11 cellular contexts compared by ENCODE assay signal in genomic region chr15:84638103-84638502, GRCh38. TPM values are rescaled to one million over a fixed set of nuclear protein-coding genes. Genes with fewer than 3 reads are reported as not detected.
DNase-seq lines count a peak whose midpoint lies in the region; ATAC-seq, FAIRE-seq and TF ChIP-seq lines count a peak whose summit lies in the region.
"Had no signal": no experiment of that assay in that cellular context is flagged by ENCODE, and none has a peak within 500 bp of the region (broad histone marks: within the 10 kb centered on the region; RNA-seq: fewer than 3 reads in every experiment).

No MANE protein-coding gene starts in this region.

- 62 to 78% (median 63%) methylated on average over 3 of the region's 3 CpGs for WGBS in small intestine, 3 donors

- peak overlapping the region in 1 of 2 donors; percentile 15 for H3K4me3 Mint-ChIP-seq in activated T-cell treated with anti-CD3 and anti-CD28 coated beads, Interleukin-2, amount 50 U/mL, for 72 hours
- H3K4me3 Mint-ChIP-seq in progenitor cell of endocrine pancreas (ENCODE audit: low read depth): no peak overlapping the region

- H3K36me3 ChIP-seq in Panc1 (ENCODE audit: control insufficient read depth, insufficient read depth, low read length) (no peaks in the 10 kb centered on the region; the same call in none of the 2 replicates), small intestine (ENCODE audit: control insufficient read depth in 2 of 2, insufficient read depth in 2 of 2, low read length in 2 of 2) (peaks cover 9 to 19% of the 10 kb centered on the region in 2 donors)
- H3K36me3 ChIP-seq: ovary had no signal

- no peaks in the 10 kb centered on the region for H3K9me3 Mint-ChIP-seq in activated T-cell treated with anti-CD3 and anti-CD28 coated beads, Interleukin-2, amount 50 U/mL, for 72 hours
- no peaks in the 10 kb centered on the region for H3K9me3 Mint-ChIP-seq in progenitor cell of endocrine pancreas (ENCODE audit: low read depth)
- H3K9me3 Mint-ChIP-seq: CD4-positive, CD25-positive, alpha-beta regulatory T cell had no signal

- H3K27ac ChIP-seq in Panc1 (ENCODE audit: low read length): no peak overlapping the region
- no peak overlapping the region for H3K27ac ChIP-seq in small intestine (ENCODE audit: low read depth in 1 of 2, low read length in 1 of 2)
- H3K27ac ChIP-seq: ovary had no signal

- no peak for ATAC-seq in activated T-cell treated with anti-CD3 and anti-CD28 coated beads, Interleukin-2, amount 50 U/mL, for 72 hours (replicated peaks in 1 of 2)
- ATAC-seq in Panc1 (peak; percentile 39; the same call in 1 of the 2 replicates), HG03378 (IDR thresholded peaks at IDR 0.05; ENCODE audit: unreplicated experiment) (no peak), GM19397 (IDR thresholded peaks at IDR 0.05; ENCODE audit: unreplicated experiment) (no peak)

- H3K9me3 ChIP-seq in Panc1 (ENCODE audit: control insufficient read depth, insufficient read depth, low read depth, low read length) (no peaks in the 10 kb centered on the region), small intestine (ENCODE audit: control insufficient read depth, low read depth) (no peaks in the 10 kb centered on the region)
- H3K9me3 ChIP-seq: ovary had no signal

- no peaks in the 10 kb centered on the region for H3K27me3 ChIP-seq in Panc1 (ENCODE audit: control insufficient read depth, insufficient read depth, low read length)
- H3K27me3 ChIP-seq in small intestine (ENCODE audit: control insufficient read depth in 2 of 2, insufficient read depth in 2 of 2, low read length in 2 of 2): no peaks in the 10 kb centered on the region
- H3K27me3 ChIP-seq: ovary had no signal

- intact Hi-C loops in Panc1 (cut with micrococcal nuclease; ENCODE audit: unreplicated experiment): loop anchor here (2.0 kb wide), 1 partner anchor 39 kb away; no protein-coding TSS in a partner anchor

- DNase-seq in activated T-cell treated with anti-CD3 and anti-CD28 coated beads, Interleukin-2, amount 50 U/mL, for 72 hours: no peak
- DNase-seq in activated T-cell treated with anti-CD3 and anti-CD28 coated beads for 4 hours: no peak
- no peak for DNase-seq in Panc1 (ENCODE audit: low read depth, low spot score)
- peak; percentile 40 for DNase-seq in dermis blood vessel endothelial cell
- DNase-seq in small intestine: peak; percentile 33
- no peak for DNase-seq in progenitor cell of endocrine pancreas (ENCODE audit: low spot score, unreplicated experiment)
- DNase-seq: activated CD4-positive, CD25-positive, alpha-beta regulatory T cell treated with anti-CD3 and anti-CD28 coated beads, Interleukin-2, amount 50 U/mL, for 72 hours; ovary had no signal

- POLR2A ChIA-PET in Panc1 (lab: Charles Lee): interaction anchor here (0.5 kb wide), 1 partner anchor 240 kb away, joined by 3 read pairs; no protein-coding TSS in a partner anchor

- FAIRE-seq in small intestine (lab: Jason Lieb, UNC): no peak

- H3K27ac Mint-ChIP-seq in activated T-cell treated with anti-CD3 and anti-CD28 coated beads, Interleukin-2, amount 50 U/mL, for 72 hours: peak overlapping the region; percentile 29
- no peak overlapping the region for H3K27ac Mint-ChIP-seq in progenitor cell of endocrine pancreas

- CTCF ChIA-PET in Panc1 (lab: Charles Lee): interaction anchor here (1.2 to 1.6 kb wide), 2 partner anchors 38 to 39 kb away, joined by 3 to 8 read pairs; no protein-coding TSS in a partner anchor

- peaks cover 48% of the 10 kb centered on the region for H3K4me1 Mint-ChIP-seq in activated T-cell treated with anti-CD3 and anti-CD28 coated beads, Interleukin-2, amount 50 U/mL, for 72 hours (ENCODE audit: low read depth)
- peaks cover 9% of the 10 kb centered on the region for H3K4me1 Mint-ChIP-seq in progenitor cell of endocrine pancreas (ENCODE audit: low read depth)

- H3K4me3 ChIP-seq in Panc1 (ENCODE audit: low read depth in 2 of 2, low read length in 2 of 2): no peak overlapping the region
- no peak overlapping the region for H3K4me3 ChIP-seq in small intestine (ENCODE audit: low read depth in 1 of 2, low read length in 2 of 2)
- H3K4me3 ChIP-seq: ovary had no signal

- in situ Hi-C loops in Panc1 (cut with HindIII; ENCODE audit: low pct_unique_long_range_greater_than_20kb, low sequenced_read_pairs): no loop called here

- BruUV-seq in Panc1 (replicated peaks; lab: Mats Ljungman, UMichigan): no TSS peak

- peaks cover 8 to 17% of the 10 kb centered on the region in 2 donors for H3K36me3 Mint-ChIP-seq in activated T-cell treated with anti-CD3 and anti-CD28 coated beads, Interleukin-2, amount 50 U/mL, for 72 hours (ENCODE audit: insufficient read depth in 2 of 2)
- peaks cover 16% of the 10 kb centered on the region for H3K36me3 Mint-ChIP-seq in progenitor cell of endocrine pancreas (ENCODE audit: insufficient read depth)

- no peaks in the 10 kb centered on the region for H3K27me3 Mint-ChIP-seq in activated T-cell treated with anti-CD3 and anti-CD28 coated beads, Interleukin-2, amount 50 U/mL, for 72 hours (ENCODE audit: low read depth)
- H3K27me3 Mint-ChIP-seq in progenitor cell of endocrine pancreas: peaks cover 8% of the 10 kb centered on the region
- H3K27me3 Mint-ChIP-seq: CD4-positive, CD25-positive, alpha-beta regulatory T cell had no signal

- no peak; the same call in 1 of the 2 replicates for TF ChIP-seq CTCF in Panc1 (IDR thresholded peaks at IDR 0.05)
- TF ChIP-seq CTCF in progenitor cell of endocrine pancreas (IDR thresholded peaks at IDR 0.05; ENCODE audit: unreplicated experiment): no peak

- H3K4me1 ChIP-seq in Panc1 (ENCODE audit: control insufficient read depth, insufficient read depth, low read length): peaks cover 6% of the 10 kb centered on the region
- no peaks in the 10 kb centered on the region for H3K4me1 ChIP-seq in small intestine (ENCODE audit: control insufficient read depth in 2 of 2, insufficient read depth in 1 of 2, low read depth in 1 of 2, low read length in 1 of 2)

RNA-seq across cellular contexts. Expression of gene WDR73, which starts 16.0 kb away (rescaled TPM):
- 10 to 100 TPM; 16.1 to 16.7 TPM for total RNA-seq in activated T-cell treated with anti-CD3 and anti-CD28 coated beads, Interleukin-2, amount 50 U/mL, for 72 hours
- total RNA-seq in Panc1 (2021; ENCODE audit: unreplicated experiment) (39.0 TPM), dermis blood vessel endothelial cell (22.1 and 26.4 TPM in 2 replicates), progenitor cell of endocrine pancreas (65.7 and 69.8 TPM in 2 replicates)
- polyA plus RNA-seq in Panc1 (2012; ENCODE audit: insufficient read length): 33.0 TPM
- polyA plus RNA-seq in small intestine: 10 to 100 TPM in 1 of 3 donors, 1 to 10 TPM in 2; 6.3 to 13.8 (median 7.6) TPM

RNA-seq across cellular contexts. Expression of gene NMB, which starts 19.9 kb away (rescaled TPM):
- 1 to 10 TPM; 3.6 to 4.0 TPM for total RNA-seq in activated T-cell treated with anti-CD3 and anti-CD28 coated beads, Interleukin-2, amount 50 U/mL, for 72 hours
- total RNA-seq in Panc1 (2021; ENCODE audit: unreplicated experiment): 9.5 TPM
- polyA plus RNA-seq in Panc1 (2012; ENCODE audit: insufficient read length): 11.8 TPM
- total RNA-seq in dermis blood vessel endothelial cell: 4.4 and 4.6 TPM in 2 replicates
- polyA plus RNA-seq in small intestine: 1 to 10 TPM; 1.8 to 7.7 (median 2.2) TPM
- total RNA-seq in progenitor cell of endocrine pancreas: 4.9 and 6.1 TPM in 2 replicates

RNA-seq across cellular contexts. Expression of gene ZSCAN2, which starts 37.3 kb away (rescaled TPM):
- total RNA-seq in activated T-cell treated with anti-CD3 and anti-CD28 coated beads, Interleukin-2, amount 50 U/mL, for 72 hours: 10 to 100 TPM in 1 of 2 donors, 1 to 10 TPM in 1; 9.8 to 12.6 TPM
- total RNA-seq in Panc1 (2021; ENCODE audit: unreplicated experiment) (16.8 TPM), dermis blood vessel endothelial cell (14.5 and 18.5 TPM in 2 replicates), progenitor cell of endocrine pancreas (44.6 and 46.7 TPM in 2 replicates)
- polyA plus RNA-seq in Panc1 (2012; ENCODE audit: insufficient read length): 12.1 TPM
- polyA plus RNA-seq in small intestine: 1 to 10 TPM; 3.2 to 5.6 (median 3.4) TPM

Comparison
In these comparisons a context has a peak if more than half of its experiments do, and no peak if none do; other contexts are left out.
1. DNase-seq: peak in dermis blood vessel endothelial cell (single experiment) and small intestine (single experiment); none in activated T-cell treated with anti-CD3 and anti-CD28 coated beads, Interleukin-2, amount 50 U/mL, for 72 hours (0 of 2), activated T-cell treated with anti-CD3 and anti-CD28 coated beads for 4 hours (single experiment), Panc1 (single experiment) and progenitor cell of endocrine pancreas (single experiment).